ENCODE assay signal across 13 cellular contexts in the genomic region with DNA sequence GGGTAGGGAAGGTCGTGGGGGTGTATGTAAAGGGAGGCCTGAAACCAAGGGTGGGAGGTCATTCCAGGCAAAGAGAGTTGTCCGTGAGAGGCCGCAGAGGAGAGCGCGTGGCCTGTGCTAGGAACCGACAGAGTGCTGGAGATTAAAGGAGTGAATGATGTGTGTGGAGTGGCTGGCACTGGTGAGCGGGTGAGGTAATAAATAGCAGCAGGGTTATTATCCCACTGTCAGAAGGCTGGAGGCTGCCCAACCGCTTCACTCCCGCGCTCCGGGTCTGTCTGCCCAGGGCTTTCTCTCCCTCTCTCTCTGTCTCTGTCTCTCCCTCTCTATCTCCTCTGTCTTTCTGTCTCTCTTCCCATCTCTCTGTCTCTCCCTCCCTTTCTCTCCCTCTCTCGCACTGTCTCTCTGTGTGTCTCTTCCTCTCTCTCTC. TPM values are rescaled to one million over a fixed set of nuclear protein-coding genes. Genes with fewer than 3 reads are reported as not detected.
DNase-seq lines count a peak whose midpoint lies in the region; ATAC-seq and TF ChIP-seq lines count a peak whose summit lies in the region.
"Had no signal": no experiment of that assay in that cellular context is flagged by ENCODE, and none has a peak within 500 bp of the region (broad histone marks: within the 10 kb centered on the region; RNA-seq: fewer than 3 reads in every experiment).

No MANE protein-coding gene starts in this region.

- H3K4me1 ChIP-seq in cardiac muscle cell (ENCODE audit: low read depth) = peaks cover 6% of the 10 kb centered on the region

- DNase-seq in ELF-1 (ENCODE audit: low read depth, low spot score) = peak; percentile 31
- peak; percentile 63 for DNase-seq in NCI-H82 (lab: John Stamatoyannopoulos, UW)
- DNase-seq in cardiac muscle cell (ENCODE audit: low read depth in 1 of 2, low spot score in 1 of 2) = peak; percentile 66 to 69
- DNase-seq in omental fat pad (ENCODE audit: low spot score) = peak; percentile 41
- no peak for DNase-seq in UCSD-AML1 (lab: John Stamatoyannopoulos, UW; ENCODE audit: unreplicated experiment)
- DNase-seq in AML-193 (lab: John Stamatoyannopoulos, UW) = no peak
- DNase-seq in globus pallidus (ENCODE audit: low spot score) = no peak
- DNase-seq: activated CD4-positive, alpha-beta T cell treated with anti-CD3 and anti-CD28 coated beads, Interleukin-2, amount 10 ng/mL, durations not matched to agents 24 days and 14 days; KG1; mammary epithelial cell; retina had no signal

- peak; percentile 93 for ATAC-seq in omental fat pad (ENCODE audit: low FRiP score)
- no peak for ATAC-seq in GM18858 (IDR thresholded peaks at IDR 0.05; ENCODE audit: unreplicated experiment)

- H3K4me3 ChIP-seq in cardiac muscle cell = no peak overlapping the region
- H3K4me3 ChIP-seq: thoracic aorta had no signal

- no peaks in the 10 kb centered on the region for H3K27me3 ChIP-seq in cardiac muscle cell

- TF ChIP-seq CTCF in cardiac muscle cell (IDR thresholded peaks at IDR 0.05; ENCODE audit: low read depth, low read length) = no peak
- TF ChIP-seq CTCF in omental fat pad (IDR thresholded peaks at IDR 0.05) = no peak

- no peaks in the 10 kb centered on the region for H3K9me3 ChIP-seq in cardiac muscle cell (ENCODE audit: low read depth)
- H3K9me3 ChIP-seq: thoracic aorta had no signal

- H3K36me3 ChIP-seq in cardiac muscle cell = no peaks in the 10 kb centered on the region
- H3K36me3 ChIP-seq: thoracic aorta had no signal

- H3K27ac ChIP-seq in cardiac muscle cell = peak overlapping the region; percentile 73
- H3K27ac ChIP-seq: thoracic aorta had no signal

RNA-seq across cellular contexts. Expression of gene ZNF579, which starts 17.4 kb away (rescaled TPM):
- total RNA-seq in cardiac muscle cell (10.3 and 13.4 TPM in 2 replicates), omental fat pad (1 to 10 TPM; 1.3 to 4.0 (median 2.3) TPM)
- 14.9 and 17.7 TPM in 2 replicates for polyA plus RNA-seq in cardiac muscle cell

RNA-seq across cellular contexts. Expression of gene SBK3, which starts 17.9 kb away (rescaled TPM):
- 0.71 and 0.88 TPM in 2 replicates for total RNA-seq in cardiac muscle cell
- polyA plus RNA-seq in cardiac muscle cell = not detected in 2 replicates
- 1 to 10 TPM in 1 of 4 donors, under 1 TPM in 2, not detected in 1; 0.36 to 1.5 (median 0.79) TPM for total RNA-seq in omental fat pad
- total RNA-seq: activated CD4-positive, alpha-beta T cell treated with anti-CD3 and anti-CD28 coated beads, Interleukin-2, amount 10 ng/mL, durations not matched to agents 24 days and 14 days; mammary epithelial cell; thoracic aorta had no signal
- polyA plus RNA-seq: mammary epithelial cell had no signal

RNA-seq across cellular contexts. Expression of gene SBK2, which starts 26.3 kb away (rescaled TPM):
- total RNA-seq in cardiac muscle cell (2.4 and 5.3 TPM in 2 replicates), omental fat pad (under 1 TPM in 1 of 4 donors, not detected in 3; 0.56 TPM)
- 6.8 and 7.1 TPM in 2 replicates for polyA plus RNA-seq in cardiac muscle cell
- total RNA-seq: activated CD4-positive, alpha-beta T cell treated with anti-CD3 and anti-CD28 coated beads, Interleukin-2, amount 10 ng/mL, durations not matched to agents 24 days and 14 days; mammary epithelial cell; thoracic aorta had no signal
- polyA plus RNA-seq: mammary epithelial cell had no signal

RNA-seq across cellular contexts. Expression of gene FIZ1, which starts 36.0 kb away (rescaled TPM):
- total RNA-seq in cardiac muscle cell (12.8 and 13.6 TPM in 2 replicates), omental fat pad (1 to 10 TPM; 4.2 to 7.1 (median 5.0) TPM)
- polyA plus RNA-seq in cardiac muscle cell = 18.7 and 25.3 TPM in 2 replicates

RNA-seq across cellular contexts. Expression of gene ZNF524, which starts 36.8 kb away (rescaled TPM):
- total RNA-seq in cardiac muscle cell = 26.5 and 29.1 TPM in 2 replicates
- 15.9 and 17.3 TPM in 2 replicates for polyA plus RNA-seq in cardiac muscle cell
- 10 to 100 TPM; 15.6 to 27.5 (median 17.4) TPM for total RNA-seq in omental fat pad

Comparison
In these comparisons a context has a peak if more than half of its experiments do, and no peak if none do; other contexts are left out.
1. DNase-seq: peak in ELF-1 (single experiment), NCI-H82 (single experiment), cardiac muscle cell (2 of 2) and omental fat pad (single experiment); none in UCSD-AML1 (single experiment), AML-193 (0 of 2) and globus pallidus (single experiment).